ENCODE assay signal across 1 cellular context in genomic region chr6:21595951-21596378, GRCh38.
TF ChIP-seq lines count a peak whose summit lies in the region.

No MANE protein-coding gene starts in this region.

TF ChIP-seq in HEK293, 187 proteins besides CTCF, POLR2A, EP300 and RAD21 (continued from another document and continues in another):
- no peak for TF ChIP-seq ZNF518A (tag by site-specific recombination; conservative IDR thresholded peaks at IDR 0.05; ENCODE audit: low read depth)
- TF ChIP-seq YY1 (tag by site-specific recombination; IDR thresholded peaks at IDR 0.05), result no peak
- no peak for TF ChIP-seq ZNF157 (tag by site-specific recombination; IDR thresholded peaks at IDR 0.05)
- TF ChIP-seq ZNF654 (tag by site-specific recombination; IDR thresholded peaks at IDR 0.05; ENCODE audit: low read depth), result 0 out of 2 replicates have a peak, but pooled peaks have one; percentile 1
- no peak for TF ChIP-seq ZNF18 (tag by site-specific recombination; IDR thresholded peaks at IDR 0.05)
- TF ChIP-seq ZNF302 (tag by site-specific recombination; IDR thresholded peaks at IDR 0.05; ENCODE audit: low read depth), result no peak
- TF ChIP-seq OSR2 (tag by site-specific recombination; IDR thresholded peaks at IDR 0.05), result no peak
- no peak for TF ChIP-seq HOXD13 (CRISPR knock-in tag; IDR thresholded peaks at IDR 0.05; ENCODE audit: borderline replicate concordance)
- no peak for TF ChIP-seq ZFP41 (tag by site-specific recombination; IDR thresholded peaks at IDR 0.05; ENCODE audit: borderline replicate concordance)
- no peak for TF ChIP-seq ZNF175 (tag by site-specific recombination; IDR thresholded peaks at IDR 0.05)
- TF ChIP-seq SP3 (tag by site-specific recombination; IDR thresholded peaks at IDR 0.05), result no peak
- no peak for TF ChIP-seq ZNF544 (tag by site-specific recombination; IDR thresholded peaks at IDR 0.05)
- peak; percentile 39; the same call in 1 of the 2 replicates for TF ChIP-seq BCL11B (tag by site-specific recombination; IDR thresholded peaks at IDR 0.05; ENCODE audit: low read depth)
- no peak; the same call in 1 of the 2 replicates for TF ChIP-seq KLF8 (tag by site-specific recombination; IDR thresholded peaks at IDR 0.05)
- TF ChIP-seq ZNF48 (tag by site-specific recombination; IDR thresholded peaks at IDR 0.05), result no peak
- TF ChIP-seq ZXDB (tag by site-specific recombination; IDR thresholded peaks at IDR 0.05), result peak; percentile 68
- peak; percentile 71 for TF ChIP-seq PRDM10 (tag by site-specific recombination; IDR thresholded peaks at IDR 0.05)
- TF ChIP-seq ZBTB10 (tag by site-specific recombination; IDR thresholded peaks at IDR 0.05), result peak; percentile 83
- TF ChIP-seq ZNF398 (tag by site-specific recombination; IDR thresholded peaks at IDR 0.05), result no peak
- TF ChIP-seq ZNF19 (tag by site-specific recombination; IDR thresholded peaks at IDR 0.05; ENCODE audit: low read depth), result no peak
- no peak for TF ChIP-seq ZSCAN4 (tag by site-specific recombination; IDR thresholded peaks at IDR 0.05)
- no peak for TF ChIP-seq ZBTB21 (tag by site-specific recombination; IDR thresholded peaks at IDR 0.05)
- TF ChIP-seq BCL11A (tag by site-specific recombination; IDR thresholded peaks at IDR 0.05; ENCODE audit: low read depth), result no peak
- no peak for TF ChIP-seq ZNF174 (tag by site-specific recombination; IDR thresholded peaks at IDR 0.05)
- no peak for TF ChIP-seq BCL6B (tag by site-specific recombination; IDR thresholded peaks at IDR 0.05)
- TF ChIP-seq EGR2 (tag by site-specific recombination; IDR thresholded peaks at IDR 0.05; ENCODE audit: low read depth), result no peak
- no peak for TF ChIP-seq ZNF449 (tag by site-specific recombination; IDR thresholded peaks at IDR 0.05)
- TF ChIP-seq ZNF600 (tag by site-specific recombination; IDR thresholded peaks at IDR 0.05), result peak; percentile 72
- no peak; the same call in 1 of the 2 replicates for TF ChIP-seq ZNF580 (tag by site-specific recombination; IDR thresholded peaks at IDR 0.05)
- TF ChIP-seq ZNF362 (tag by site-specific recombination; IDR thresholded peaks at IDR 0.05), result peak; percentile 91
- TF ChIP-seq ZNF623 (tag by site-specific recombination; IDR thresholded peaks at IDR 0.05), result no peak
- TF ChIP-seq GLIS1 (tag by site-specific recombination; IDR thresholded peaks at IDR 0.05), result no peak
- no peak for TF ChIP-seq TRIM28 (IDR thresholded peaks at IDR 0.05; ENCODE audit: borderline replicate concordance, low read length)
- no peak; the same call in 1 of the 2 replicates for TF ChIP-seq ZNF639 (tag by site-specific recombination; IDR thresholded peaks at IDR 0.05)
